Comparison of ENCODE assay signal across 14 cellular contexts in genomic region chr5:161549106-161549505, GRCh38. TPM values are rescaled to one million over a fixed set of nuclear protein-coding genes. Genes with fewer than 3 reads are reported as not detected.
DNase-seq lines count a peak whose midpoint lies in the region; ATAC-seq and TF ChIP-seq lines count a peak whose summit lies in the region.
"Had no signal": no experiment of that assay in that cellular context is flagged by ENCODE, and none has a peak within 500 bp of the region (broad histone marks: within the 10 kb centered on the region; RNA-seq: fewer than 3 reads in every experiment).

No MANE protein-coding gene starts in this region.

- no peak for DNase-seq in SK-N-SH
- DNase-seq in cerebellum (ENCODE audit: low spot score) = peak; percentile 44
- DNase-seq in left kidney (ENCODE audit: low read depth, low spot score) = peak; percentile 76
- DNase-seq in stromal cell of bone marrow (ENCODE audit: low read depth) = peak; percentile 12
- no peak for DNase-seq in BE2C
- DNase-seq in T-helper 1 cell = no peak
- no peak for DNase-seq in activated CD4-positive, alpha-beta T cell treated with anti-CD3 and anti-CD28 coated beads for 48 hours
- DNase-seq: activated CD4-positive, alpha-beta memory T cell treated with anti-CD3 and anti-CD28 coated beads, Interleukin-2, amount 10 ng/mL, durations not matched to agents 7 days and 5 days; activated naive CD8-positive, alpha-beta T cell treated with anti-CD3 and anti-CD28 coated beads, Interleukin-2, amount 50 U/mL, for 24 hours; KG1; right lobe of liver had no signal

- H3K36me3 ChIP-seq in SK-N-SH (replicated peaks in 1 of 2; ENCODE audit: control insufficient read depth in 1 of 2, insufficient read depth in 2 of 2, low read length in 1 of 2) (no peaks in the 10 kb centered on the region), BE2C (no peaks in the 10 kb centered on the region)
- H3K36me3 ChIP-seq: right lobe of liver had no signal

- POLR2A ChIA-PET in SK-N-SH (lab: Yijun Ruan, JAX) = no interaction called here

- H3K9me3 ChIP-seq in SK-N-SH = no peaks in the 10 kb centered on the region
- H3K9me3 ChIP-seq in BE2C = no peaks in the 10 kb centered on the region
- H3K9me3 ChIP-seq: right lobe of liver had no signal

- no peak for TF ChIP-seq RAD21 in SK-N-SH (IDR thresholded peaks at IDR 0.05; ENCODE audit: low read length)

- H3K27me3 ChIP-seq in SK-N-SH (ENCODE audit: insufficient read depth) (peaks cover 32% of the 10 kb centered on the region), BE2C (peaks cover 28% of the 10 kb centered on the region)

- peaks cover 0 to 3% of the 10 kb centered on the region in 2 experiments; a peak in 1 of 4 replicates for H3K4me1 ChIP-seq in SK-N-SH (ENCODE audit: control insufficient read depth in 1 of 2, insufficient read depth in 2 of 2, low read depth in 1 of 2, low read length in 1 of 2)
- no peaks in the 10 kb centered on the region for H3K4me1 ChIP-seq in BE2C

- no peaks in the 10 kb centered on the region for H3F3A ChIP-seq in SK-N-SH (replicated peaks; ENCODE audit: insufficient read depth)

- under 1% methylated on average over 11 of the region's 15 CpGs for WGBS in SK-N-SH (ENCODE audit: low lambda C conversion rate)

- no peak overlapping the region for H2AFZ ChIP-seq in SK-N-SH (ENCODE audit: low read depth)

- TF ChIP-seq CTCF in SK-N-SH (IDR thresholded peaks at IDR 0.05) (no peak), BE2C (IDR thresholded peaks at IDR 0.05; ENCODE audit: low read depth, low read length) (no peak)

- CTCF ChIA-PET in SK-N-SH (lab: Yijun Ruan, JAX) = interaction anchor here (0.6 to 1.0 kb wide), 2 partner anchors 129 to 1860 kb away, joined by 3 read pairs; no protein-coding TSS in a partner anchor

- H3K9ac ChIP-seq in SK-N-SH = no peak overlapping the region

- no peak overlapping the region for H3K27ac ChIP-seq in SK-N-SH (ENCODE audit: low read depth in 2 of 2, low read length in 1 of 2)
- H3K27ac ChIP-seq: epithelial cell of prostate, right lobe of liver had no signal

- no peak for TF ChIP-seq EP300 in SK-N-SH (IDR thresholded peaks at IDR 0.05; ENCODE audit: borderline replicate concordance in 1 of 2, low read depth in 1 of 2, low read length in 1 of 2)

- H3K4me3 ChIP-seq in SK-N-SH (ENCODE audit: low read depth in 2 of 2, low read length in 1 of 2) (no peak overlapping the region), BE2C (ENCODE audit: low read depth, low read length) (no peak overlapping the region)
- H3K4me3 ChIP-seq: right lobe of liver had no signal

- H4K20me1 ChIP-seq in SK-N-SH (ENCODE audit: insufficient read depth) = no peaks in the 10 kb centered on the region

- H3K79me2 ChIP-seq in SK-N-SH (ENCODE audit: insufficient read depth) = no peaks in the 10 kb centered on the region

- ATAC-seq in SK-N-SH treated with all-trans-retinoic acid at 6 μM for 48 hours = peak; percentile 27
- ATAC-seq: activated naive CD8-positive, alpha-beta T cell treated with anti-CD3 and anti-CD28 coated beads, Interleukin-2, amount 50 U/mL, for 24 hours had no signal

- H3K4me2 ChIP-seq in SK-N-SH = no peak overlapping the region

- no peaks in the 10 kb centered on the region for H3K9me2 ChIP-seq in SK-N-SH

TF ChIP-seq in SK-N-SH treated with all-trans-retinoic acid at 6 μM for 48 hours, 23 proteins besides CTCF, POLR2A, EP300 and RAD21 (continues in another document):
- no peak for TF ChIP-seq ZNF8 (CRISPR knock-in tag; IDR thresholded peaks at IDR 0.05)
- no peak for TF ChIP-seq BACH2 (CRISPR knock-in tag; IDR thresholded peaks at IDR 0.05; ENCODE audit: borderline replicate concordance)
- TF ChIP-seq ZFP30 (CRISPR knock-in tag; IDR thresholded peaks at IDR 0.05) = no peak
- no peak for TF ChIP-seq SNAI2 (CRISPR knock-in tag; IDR thresholded peaks at IDR 0.05)
- no peak for TF ChIP-seq ZC3H10 (CRISPR knock-in tag; IDR thresholded peaks at IDR 0.05)
- no peak for TF ChIP-seq CSDC2 (CRISPR knock-in tag; IDR thresholded peaks at IDR 0.05)
- TF ChIP-seq CREB5 (CRISPR knock-in tag; IDR thresholded peaks at IDR 0.05; ENCODE audit: low read depth) = no peak
- TF ChIP-seq, protein P1, sequence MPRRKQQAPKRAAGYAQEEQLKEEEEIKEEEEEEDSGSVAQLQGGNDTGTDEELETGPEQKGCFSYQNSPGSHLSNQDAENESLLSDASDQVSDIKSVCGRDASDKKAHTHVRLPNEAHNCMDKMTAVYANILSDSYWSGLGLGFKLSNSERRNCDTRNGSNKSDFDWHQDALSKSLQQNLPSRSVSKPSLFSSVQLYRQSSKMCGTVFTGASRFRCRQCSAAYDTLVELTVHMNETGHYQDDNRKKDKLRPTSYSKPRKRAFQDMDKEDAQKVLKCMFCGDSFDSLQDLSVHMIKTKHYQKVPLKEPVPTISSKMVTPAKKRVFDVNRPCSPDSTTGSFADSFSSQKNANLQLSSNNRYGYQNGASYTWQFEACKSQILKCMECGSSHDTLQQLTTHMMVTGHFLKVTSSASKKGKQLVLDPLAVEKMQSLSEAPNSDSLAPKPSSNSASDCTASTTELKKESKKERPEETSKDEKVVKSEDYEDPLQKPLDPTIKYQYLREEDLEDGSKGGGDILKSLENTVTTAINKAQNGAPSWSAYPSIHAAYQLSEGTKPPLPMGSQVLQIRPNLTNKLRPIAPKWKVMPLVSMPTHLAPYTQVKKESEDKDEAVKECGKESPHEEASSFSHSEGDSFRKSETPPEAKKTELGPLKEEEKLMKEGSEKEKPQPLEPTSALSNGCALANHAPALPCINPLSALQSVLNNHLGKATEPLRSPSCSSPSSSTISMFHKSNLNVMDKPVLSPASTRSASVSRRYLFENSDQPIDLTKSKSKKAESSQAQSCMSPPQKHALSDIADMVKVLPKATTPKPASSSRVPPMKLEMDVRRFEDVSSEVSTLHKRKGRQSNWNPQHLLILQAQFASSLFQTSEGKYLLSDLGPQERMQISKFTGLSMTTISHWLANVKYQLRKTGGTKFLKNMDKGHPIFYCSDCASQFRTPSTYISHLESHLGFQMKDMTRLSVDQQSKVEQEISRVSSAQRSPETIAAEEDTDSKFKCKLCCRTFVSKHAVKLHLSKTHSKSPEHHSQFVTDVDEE (CRISPR knock-in tag; IDR thresholded peaks at IDR 0.05) = no peak
- TF ChIP-seq ISL1 (CRISPR knock-in tag; IDR thresholded peaks at IDR 0.05) = no peak

TF ChIP-seq in SK-N-SH, 30 proteins besides CTCF, POLR2A, EP300 and RAD21 (continues in another document):
- TF ChIP-seq TAF1 (IDR thresholded peaks at IDR 0.05; ENCODE audit: borderline replicate concordance, low read depth, low read length) (no peak), GATA2 (CRISPR knock-in tag; IDR thresholded peaks at IDR 0.05) (no peak), ZBTB33 (IDR thresholded peaks at IDR 0.05; ENCODE audit: borderline replicate concordance, low read depth) (no peak), RCOR1 (IDR thresholded peaks at IDR 0.05; ENCODE audit: low read length) (no peak), ELF1 (IDR thresholded peaks at IDR 0.05) (no peak), YY1 (IDR thresholded peaks at IDR 0.05; ENCODE audit: low read depth) (no peak), RFX5 (IDR thresholded peaks at IDR 0.05; ENCODE audit: low read length) (no peak), FOXM1 (IDR thresholded peaks at IDR 0.05; ENCODE audit: low read depth) (no peak)
- TF ChIP-seq, protein P2, sequence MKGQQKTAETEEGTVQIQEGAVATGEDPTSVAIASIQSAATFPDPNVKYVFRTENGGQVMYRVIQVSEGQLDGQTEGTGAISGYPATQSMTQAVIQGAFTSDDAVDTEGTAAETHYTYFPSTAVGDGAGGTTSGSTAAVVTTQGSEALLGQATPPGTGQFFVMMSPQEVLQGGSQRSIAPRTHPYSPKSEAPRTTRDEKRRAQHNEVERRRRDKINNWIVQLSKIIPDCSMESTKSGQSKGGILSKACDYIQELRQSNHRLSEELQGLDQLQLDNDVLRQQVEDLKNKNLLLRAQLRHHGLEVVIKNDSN (IDR thresholded peaks at IDR 0.05; ENCODE audit: borderline replicate concordance, low read depth) = no peak

RNA-seq across cellular contexts. Expression of gene GABRB2, which starts 2.6 kb away (rescaled TPM):
- polyA plus RNA-seq in SK-N-SH (2012; rRNA removed) = not detected in 2 replicates
- not detected in 2 replicates for polyA plus RNA-seq in SK-N-SH (2012; cell fraction: cytosol; rRNA removed)
- not detected in 2 replicates for polyA plus RNA-seq in SK-N-SH (2012; cell fraction: nucleus; rRNA removed)
- total RNA-seq in cerebellum = 63.2 TPM
- polyA plus RNA-seq in BE2C (2012; ENCODE audit: insufficient read depth, insufficient read length, low read depth) = not detected
- total RNA-seq: activated CD4-positive, alpha-beta memory T cell treated with anti-CD3 and anti-CD28 coated beads, Interleukin-2, amount 10 ng/mL, durations not matched to agents 7 days and 5 days; right lobe of liver had no signal
- polyA plus RNA-seq: liver had no signal

Comparison
In these comparisons a context has a peak if more than half of its experiments do, and no peak if none do; other contexts are left out.
1. DNase-seq: peak in cerebellum (single experiment), left kidney (single experiment) and stromal cell of bone marrow (single experiment); none in SK-N-SH (single experiment), BE2C (single experiment), T-helper 1 cell (0 of 5) and activated CD4-positive, alpha-beta T cell treated with anti-CD3 and anti-CD28 coated beads for 48 hours (single experiment).